Comparison of ENCODE assay signal across 8 cellular contexts in genomic region chr18:35043207-35043606, GRCh38. TPM values are rescaled to one million over a fixed set of nuclear protein-coding genes. Genes with fewer than 3 reads are reported as not detected.
DNase-seq lines count a peak whose midpoint lies in the region; ATAC-seq lines count a peak whose summit lies in the region.

No MANE protein-coding gene starts in this region.

- intact Hi-C loops in activated CD4-positive, alpha-beta T cell treated with anti-CD3 and anti-CD28 coated beads, Interleukin-2, amount 10 ng/mL, durations not matched to agents 24 days and 14 days (cut with micrococcal nuclease): loop anchor here (2.0 to 10.0 kb wide), 8 partner anchors 16 to 929 kb away; partner anchors contain the start of genes INO80C, RMP24 and ZSCAN30
- intact Hi-C loops in activated T-helper 1 cell treated with anti-CD3 and anti-CD28 coated beads, Interleukin-12 subunit alpha, Interleukin-12 subunit beta, Interleukin-2, Interleukin-4 antibody, amounts not matched to agents 30 ng/mL and 10 ng/mL and 1 ng/mL, durations not matched to agents 14 hours and 24 hours and 36 hours (cut with micrococcal nuclease): loop anchor here (1.0 to 10.0 kb wide), 6 partner anchors 37 to 1024 kb away; partner anchors contain the start of genes GALNT1, RMP24, RPRD1A and ZSCAN30

- H3K36me3 ChIP-seq in stomach smooth muscle (ENCODE audit: control insufficient read depth in 2 of 2, insufficient read depth in 2 of 2, low read length in 2 of 2): no peaks in the 10 kb centered on the region

- peak overlapping the region; percentile 94 to 99 for H3K4me3 ChIP-seq in stomach smooth muscle (ENCODE audit: low read length in 2 of 2)

- H3K9ac ChIP-seq in stomach smooth muscle (ENCODE audit: low read length in 2 of 2): peak overlapping the region in 1 of 2 donors; percentile 15

- H3K27me3 Mint-ChIP-seq in activated CD4-positive, alpha-beta T cell treated with anti-CD3 and anti-CD28 coated beads, Interleukin-2, amount 10 ng/mL, durations not matched to agents 24 days and 14 days: no peaks in the 10 kb centered on the region
- H3K27me3 Mint-ChIP-seq in activated T-helper 1 cell treated with anti-CD3 and anti-CD28 coated beads, Interleukin-12 subunit alpha, Interleukin-12 subunit beta, Interleukin-2, Interleukin-4 antibody, amounts not matched to agents 30 ng/mL and 10 ng/mL and 1 ng/mL, durations not matched to agents 14 hours and 24 hours and 36 hours (ENCODE audit: insufficient read depth): no peaks in the 10 kb centered on the region
- peaks cover 20 to 24% (median 24%) of the 10 kb centered on the region in 3 donors for H3K27me3 Mint-ChIP-seq in immature natural killer cell (ENCODE audit: low read depth in 3 of 3)

- H3K4me3 Mint-ChIP-seq in activated CD4-positive, alpha-beta T cell treated with anti-CD3 and anti-CD28 coated beads, Interleukin-2, amount 10 ng/mL, durations not matched to agents 24 days and 14 days: peak overlapping the region; percentile 98
- H3K4me3 Mint-ChIP-seq in activated T-helper 1 cell treated with anti-CD3 and anti-CD28 coated beads, Interleukin-12 subunit alpha, Interleukin-12 subunit beta, Interleukin-2, Interleukin-4 antibody, amounts not matched to agents 30 ng/mL and 10 ng/mL and 1 ng/mL, durations not matched to agents 14 hours and 24 hours and 36 hours: peak overlapping the region; percentile 96
- peak overlapping the region; percentile 87 to 98 (median 92) for H3K4me3 Mint-ChIP-seq in immature natural killer cell

- H3K27ac ChIP-seq in stomach smooth muscle (ENCODE audit: low read length): no peak overlapping the region

- peak overlapping the region; percentile 98 for H3K27ac Mint-ChIP-seq in activated CD4-positive, alpha-beta T cell treated with anti-CD3 and anti-CD28 coated beads, Interleukin-2, amount 10 ng/mL, durations not matched to agents 24 days and 14 days
- peak overlapping the region; percentile 99 for H3K27ac Mint-ChIP-seq in activated T-helper 1 cell treated with anti-CD3 and anti-CD28 coated beads, Interleukin-12 subunit alpha, Interleukin-12 subunit beta, Interleukin-2, Interleukin-4 antibody, amounts not matched to agents 30 ng/mL and 10 ng/mL and 1 ng/mL, durations not matched to agents 14 hours and 24 hours and 36 hours
- peak overlapping the region; percentile 93 to 100 (median 98) for H3K27ac Mint-ChIP-seq in immature natural killer cell

- H3K4me1 ChIP-seq in stomach smooth muscle (ENCODE audit: control insufficient read depth, insufficient read depth, low read length): peaks cover 17% of the 10 kb centered on the region

- H3K4me1 Mint-ChIP-seq in activated CD4-positive, alpha-beta T cell treated with anti-CD3 and anti-CD28 coated beads, Interleukin-2, amount 10 ng/mL, durations not matched to agents 24 days and 14 days: peaks cover 69% of the 10 kb centered on the region
- peaks cover 77% of the 10 kb centered on the region for H3K4me1 Mint-ChIP-seq in activated T-helper 1 cell treated with anti-CD3 and anti-CD28 coated beads, Interleukin-12 subunit alpha, Interleukin-12 subunit beta, Interleukin-2, Interleukin-4 antibody, amounts not matched to agents 30 ng/mL and 10 ng/mL and 1 ng/mL, durations not matched to agents 14 hours and 24 hours and 36 hours (ENCODE audit: low read depth)
- H3K4me1 Mint-ChIP-seq in immature natural killer cell: peaks cover 86 to 100% of the 10 kb centered on the region in 2 donors

- H3K9me3 ChIP-seq in stomach smooth muscle (ENCODE audit: control insufficient read depth in 2 of 2, low read length in 2 of 2): no peaks in the 10 kb centered on the region

- no peak for ATAC-seq in GM19467 (IDR thresholded peaks at IDR 0.05; ENCODE audit: unreplicated experiment)

- H3K9me3 Mint-ChIP-seq in activated CD4-positive, alpha-beta T cell treated with anti-CD3 and anti-CD28 coated beads, Interleukin-2, amount 10 ng/mL, durations not matched to agents 24 days and 14 days: peaks cover 4% of the 10 kb centered on the region
- H3K9me3 Mint-ChIP-seq in activated T-helper 1 cell treated with anti-CD3 and anti-CD28 coated beads, Interleukin-12 subunit alpha, Interleukin-12 subunit beta, Interleukin-2, Interleukin-4 antibody, amounts not matched to agents 30 ng/mL and 10 ng/mL and 1 ng/mL, durations not matched to agents 14 hours and 24 hours and 36 hours: peaks cover 4% of the 10 kb centered on the region
- H3K9me3 Mint-ChIP-seq in immature natural killer cell: no peaks in the 10 kb centered on the region

- peaks cover 13% of the 10 kb centered on the region for H3K36me3 Mint-ChIP-seq in activated CD4-positive, alpha-beta T cell treated with anti-CD3 and anti-CD28 coated beads, Interleukin-2, amount 10 ng/mL, durations not matched to agents 24 days and 14 days (ENCODE audit: low read depth)
- peaks cover 12% of the 10 kb centered on the region for H3K36me3 Mint-ChIP-seq in activated T-helper 1 cell treated with anti-CD3 and anti-CD28 coated beads, Interleukin-12 subunit alpha, Interleukin-12 subunit beta, Interleukin-2, Interleukin-4 antibody, amounts not matched to agents 30 ng/mL and 10 ng/mL and 1 ng/mL, durations not matched to agents 14 hours and 24 hours and 36 hours (ENCODE audit: low read depth)
- H3K36me3 Mint-ChIP-seq in immature natural killer cell: peaks cover 0 to 3% (median 0%) of the 10 kb centered on the region in 3 donors

- no peaks in the 10 kb centered on the region for H3K27me3 ChIP-seq in stomach smooth muscle (ENCODE audit: control insufficient read depth in 1 of 2, insufficient read depth in 2 of 2, low read length in 2 of 2)

- DNase-seq in activated CD4-positive, alpha-beta T cell treated with anti-CD3 and anti-CD28 coated beads, Interleukin-2, amount 10 ng/mL, durations not matched to agents 24 days and 14 days: no peak
- DNase-seq in activated CD4-positive, alpha-beta T cell treated with anti-CD3 and anti-CD28 coated beads for 4 hours: no peak
- no peak for DNase-seq in activated T-helper 1 cell treated with anti-CD3 and anti-CD28 coated beads, Interleukin-12 subunit alpha, Interleukin-12 subunit beta, Interleukin-2, Interleukin-4 antibody, amounts not matched to agents 30 ng/mL and 10 ng/mL and 1 ng/mL, durations not matched to agents 14 hours and 24 hours and 36 hours (ENCODE audit: low spot score)
- DNase-seq in immature natural killer cell (no peak), NCI-H1417 treated with DMSO at 0.1 percent for 48 hours (lab: John Stamatoyannopoulos, UW) (no peak), Kasumi-1 (lab: John Stamatoyannopoulos, UW) (no peak)

RNA-seq across cellular contexts. Expression of gene MAPRE2, which starts 2.0 kb away (rescaled TPM):
- total RNA-seq in activated CD4-positive, alpha-beta T cell treated with anti-CD3 and anti-CD28 coated beads, Interleukin-2, amount 10 ng/mL, durations not matched to agents 24 days and 14 days: 46.8 and 52.5 TPM in 2 replicates
- 50.7 TPM in 2 replicates for total RNA-seq in activated T-helper 1 cell treated with anti-CD3 and anti-CD28 coated beads, Interleukin-12 subunit alpha, Interleukin-12 subunit beta, Interleukin-2, Interleukin-4 antibody, amounts not matched to agents 30 ng/mL and 10 ng/mL and 1 ng/mL, durations not matched to agents 14 hours and 24 hours and 36 hours
- 100 to 1,000 TPM; 134 to 265 (median 224) TPM for polyA plus RNA-seq in immature natural killer cell
